In genomic region chr19:13794752-13795589, GRCh38 we compare ENCODE assay signal across 8 cellular contexts. TPM values are rescaled to one million over a fixed set of nuclear protein-coding genes. Genes with fewer than 3 reads are reported as not detected.
A peak's percentile ranks its signal among the peaks of the same experiment; 100 is the strongest.
DNase-seq lines count a peak whose midpoint lies in the region; ATAC-seq and TF ChIP-seq lines count a peak whose summit lies in the region.

Gene ZSWIM4 (plus strand): TSS chr19:13795443. CDS start chr19:13795649, 206 bp downstream.

- peak within 1 kb of the TSS; percentile 89 for H3K27ac Mint-ChIP-seq in activated T-helper 2 cell treated with anti-CD3 and anti-CD28 coated beads, Interferon-gamma antibody, Interleukin-2, Interleukin-4, amounts not matched to agents 10 μg/mL and 5 μg/mL and 100 μg/mL, durations not matched to agents 14 hours and 24 hours and 36 hours
- peak within 1 kb of the TSS; percentile 87 to 98 for H3K27ac Mint-ChIP-seq in natural killer cell

- no peaks in the 10 kb centered on the region for H3K27me3 Mint-ChIP-seq in activated T-helper 2 cell treated with anti-CD3 and anti-CD28 coated beads, Interferon-gamma antibody, Interleukin-2, Interleukin-4, amounts not matched to agents 10 μg/mL and 5 μg/mL and 100 μg/mL, durations not matched to agents 14 hours and 24 hours and 36 hours (ENCODE audit: low read depth)
- H3K27me3 Mint-ChIP-seq in natural killer cell (ENCODE audit: low read depth in 2 of 2), result no peaks in the 10 kb centered on the region

- H3K4me1 Mint-ChIP-seq in activated T-helper 2 cell treated with anti-CD3 and anti-CD28 coated beads, Interferon-gamma antibody, Interleukin-2, Interleukin-4, amounts not matched to agents 10 μg/mL and 5 μg/mL and 100 μg/mL, durations not matched to agents 14 hours and 24 hours and 36 hours (ENCODE audit: low read depth), result peaks cover 15% of the 10 kb centered on the region
- H3K4me1 Mint-ChIP-seq in natural killer cell, result peaks cover 26 to 36% of the 10 kb centered on the region in 2 donors

- no peaks in the 10 kb centered on the region for H3K36me3 Mint-ChIP-seq in activated T-helper 2 cell treated with anti-CD3 and anti-CD28 coated beads, Interferon-gamma antibody, Interleukin-2, Interleukin-4, amounts not matched to agents 10 μg/mL and 5 μg/mL and 100 μg/mL, durations not matched to agents 14 hours and 24 hours and 36 hours (ENCODE audit: low read depth)
- H3K36me3 Mint-ChIP-seq in natural killer cell, result no peaks in the 10 kb centered on the region

- intact Hi-C loops in activated T-helper 2 cell treated with anti-CD3 and anti-CD28 coated beads, Interferon-gamma antibody, Interleukin-2, Interleukin-4, amounts not matched to agents 10 μg/mL and 5 μg/mL and 100 μg/mL, durations not matched to agents 14 hours and 24 hours and 36 hours (cut with micrococcal nuclease), result loop anchor here (1.0 kb wide), 2 partner anchors 21 to 38 kb away; partner anchors contain the start of gene C19orf53
- intact Hi-C loops in natural killer cell (cut with micrococcal nuclease), result loop anchor here (1.0 kb wide), 1 partner anchor 21 kb away; the partner anchor contains the start of gene C19orf53

- DNase-seq in EH (ENCODE audit: low read depth) (peak; percentile 100), H4 (ENCODE audit: low spot score) (peak; percentile 100), LNCaP clone FGC (ENCODE audit: low read depth) (peak; percentile 97), RPMI8226 (peak; percentile 99), fibroblast of peridontal ligament (ENCODE audit: extremely low read depth) (peak; percentile 98), natural killer cell (peak; percentile 90)
- DNase-seq in activated T-helper 2 cell treated with anti-CD3 and anti-CD28 coated beads, Interferon-gamma antibody, Interleukin-2, Interleukin-4, amounts not matched to agents 10 μg/mL and 5 μg/mL and 100 μg/mL, durations not matched to agents 14 hours and 24 hours and 36 hours (ENCODE audit: low spot score), result peak; percentile 95
- peak; percentile 67 to 89 (median 78) for DNase-seq in stimulated activated naive CD4-positive, alpha-beta T cell (lab: John Stamatoyannopoulos, UW)

- H3K9me3 Mint-ChIP-seq in activated T-helper 2 cell treated with anti-CD3 and anti-CD28 coated beads, Interferon-gamma antibody, Interleukin-2, Interleukin-4, amounts not matched to agents 10 μg/mL and 5 μg/mL and 100 μg/mL, durations not matched to agents 14 hours and 24 hours and 36 hours, result no peaks in the 10 kb centered on the region
- H3K9me3 Mint-ChIP-seq in natural killer cell, result no peaks in the 10 kb centered on the region

- ATAC-seq in natural killer cell, result peak; percentile 88 to 96 (median 91)

- peak within 1 kb of the TSS; percentile 97 for H3K4me3 Mint-ChIP-seq in activated T-helper 2 cell treated with anti-CD3 and anti-CD28 coated beads, Interferon-gamma antibody, Interleukin-2, Interleukin-4, amounts not matched to agents 10 μg/mL and 5 μg/mL and 100 μg/mL, durations not matched to agents 14 hours and 24 hours and 36 hours (ENCODE audit: low read depth)
- peak within 1 kb of the TSS; percentile 94 for H3K4me3 Mint-ChIP-seq in natural killer cell

- TF ChIP-seq CTCF in LNCaP clone FGC (IDR thresholded peaks at IDR 0.05; ENCODE audit: control insufficient read depth, extremely low read depth, insufficient read depth) (no peak), natural killer cell (IDR thresholded peaks at IDR 0.05) (no peak)

- peak within 1 kb of the TSS; percentile 88 for H3K4me3 ChIP-seq in LNCaP clone FGC (ENCODE audit: low read depth, low read length)

RNA-seq across cellular contexts. Expression of gene ZSWIM4, which starts in this region (rescaled TPM):
- 1.3 and 5.7 TPM in 2 replicates for total RNA-seq in H4 (2014; rRNA removed; shearing (Covaris generic))
- 9.8 and 10.6 TPM in 2 replicates for total RNA-seq in activated T-helper 2 cell treated with anti-CD3 and anti-CD28 coated beads, Interferon-gamma antibody, Interleukin-2, Interleukin-4, amounts not matched to agents 10 μg/mL and 5 μg/mL and 100 μg/mL, durations not matched to agents 14 hours and 24 hours and 36 hours
- total RNA-seq in natural killer cell, result 1 to 10 TPM; 5.8 to 5.9 (median 5.9) TPM

Comparison
In these comparisons a context has a peak if more than half of its experiments do, and no peak if none do; other contexts are left out.
1. Peak in every context shown above with its lines: DNase-seq, ATAC-seq and H3K4me3 ChIP-seq.